Comparison of ENCODE assay signal across 8 cellular contexts in genomic region chr5:15105799-15106393, GRCh38.
DNase-seq lines count a peak whose midpoint lies in the region; ATAC-seq and TF ChIP-seq lines count a peak whose summit lies in the region.

No MANE protein-coding gene starts in this region.

- H3K4me3 ChIP-seq in SK-N-SH (ENCODE audit: low read depth in 2 of 2, low read length in 1 of 2) (no peak overlapping the region), endodermal cell (ENCODE audit: low read length) (no peak overlapping the region), aorta (ENCODE audit: low read length in 2 of 2) (no peak overlapping the region)

- no peaks in the 10 kb centered on the region for H3K79me2 ChIP-seq in SK-N-SH (ENCODE audit: insufficient read depth)

- H3K4me2 ChIP-seq in SK-N-SH = no peak overlapping the region

- POLR2A ChIA-PET in SK-N-SH (lab: Yijun Ruan, JAX) = no interaction called here

- H3K36me3 Mint-ChIP-seq in endodermal cell (ENCODE audit: low read depth) (no peaks in the 10 kb centered on the region), mesothelial cell of epicardium (no peaks in the 10 kb centered on the region)

- H3K27ac Mint-ChIP-seq in endodermal cell (no peak overlapping the region), mesothelial cell of epicardium (no peak overlapping the region)

- H3K4me3 Mint-ChIP-seq in endodermal cell (no peak overlapping the region), mesothelial cell of epicardium (no peak overlapping the region)

- H4K20me1 ChIP-seq in SK-N-SH (ENCODE audit: insufficient read depth) = no peaks in the 10 kb centered on the region

- CTCF ChIA-PET in SK-N-SH (lab: Yijun Ruan, JAX) = interaction anchor here (0.5 to 5.1 kb wide), 60 partner anchors 9 to 1350 kb away, joined by 3 to 46 read pairs (median 4); no protein-coding TSS in a partner anchor

- TF ChIP-seq RAD21 in SK-N-SH (IDR thresholded peaks at IDR 0.05; ENCODE audit: low read length) = peak; percentile 82

- H3K36me3 ChIP-seq in SK-N-SH (replicated peaks in 1 of 2; ENCODE audit: control insufficient read depth in 1 of 2, insufficient read depth in 2 of 2, low read length in 1 of 2) = no peaks in the 10 kb centered on the region
- H3K36me3 ChIP-seq in endodermal cell (ENCODE audit: control insufficient read depth, insufficient read depth, low read length) = no peaks in the 10 kb centered on the region
- H3K36me3 ChIP-seq in aorta (ENCODE audit: control insufficient read depth in 1 of 2, insufficient read depth in 2 of 2, low read length in 1 of 2) = no peaks in the 10 kb centered on the region

- H3K9me2 ChIP-seq in SK-N-SH = no peaks in the 10 kb centered on the region

- H3K9me3 ChIP-seq in SK-N-SH (no peaks in the 10 kb centered on the region), endodermal cell (ENCODE audit: control insufficient read depth, low read length) (no peaks in the 10 kb centered on the region), aorta (ENCODE audit: control insufficient read depth, low read length) (no peaks in the 10 kb centered on the region)

- WGBS in SK-N-SH (ENCODE audit: low lambda C conversion rate) = 20% methylated on average over 2 of the region's 2 CpGs
- 54 to 100% methylated on average over 1 to 2 of the region's 2 CpGs for WGBS in endodermal cell (ENCODE audit: insufficient coverage in 1 of 2, insufficient read length in 1 of 2), 2 experiments
- 56% methylated on average over 2 of the region's 2 CpGs for WGBS in aorta, 2 donors

- H2AFZ ChIP-seq in SK-N-SH (ENCODE audit: low read depth) = no peak overlapping the region

- H3K27me3 ChIP-seq in SK-N-SH (ENCODE audit: insufficient read depth) (no peaks in the 10 kb centered on the region), endodermal cell (ENCODE audit: control insufficient read depth, insufficient read depth, low read length, poor library complexity, severe bottlenecking) (no peaks in the 10 kb centered on the region), aorta (ENCODE audit: control insufficient read depth in 1 of 2, insufficient read depth in 2 of 2, low read length in 1 of 2) (no peaks in the 10 kb centered on the region)

- ATAC-seq in HG02571 (IDR thresholded peaks at IDR 0.05; ENCODE audit: unreplicated experiment) (peak; percentile 89), aorta (ENCODE audit: low FRiP score) (peak; percentile 79)

- TF ChIP-seq CTCF in GM12873 (IDR thresholded peaks at IDR 0.05; ENCODE audit: insufficient read depth, low read depth, low read length, missing control alignments) = peak; percentile 80
- TF ChIP-seq CTCF in SK-N-SH (IDR thresholded peaks at IDR 0.05) = peak; percentile 82
- peak; percentile 92 for TF ChIP-seq CTCF in endodermal cell (conservative IDR thresholded peaks at IDR 0.05)
- peak; percentile 65 for TF ChIP-seq CTCF in mesothelial cell of epicardium (IDR thresholded peaks at IDR 0.05; ENCODE audit: unreplicated experiment)

- H3F3A ChIP-seq in SK-N-SH (replicated peaks; ENCODE audit: insufficient read depth) = no peaks in the 10 kb centered on the region

- H3K9me3 Mint-ChIP-seq in endodermal cell (no peaks in the 10 kb centered on the region), mesothelial cell of epicardium (peaks cover under 1% of the 10 kb centered on the region)

- H3K4me1 Mint-ChIP-seq in endodermal cell = no peaks in the 10 kb centered on the region
- peaks cover 9% of the 10 kb centered on the region for H3K4me1 Mint-ChIP-seq in mesothelial cell of epicardium

- H3K27me3 Mint-ChIP-seq in endodermal cell (ENCODE audit: insufficient read depth) (no peaks in the 10 kb centered on the region), mesothelial cell of epicardium (ENCODE audit: low read depth) (peaks cover 5% of the 10 kb centered on the region)

- no peak for TF ChIP-seq EP300 in SK-N-SH (IDR thresholded peaks at IDR 0.05; ENCODE audit: borderline replicate concordance in 1 of 2, low read depth in 1 of 2, low read length in 1 of 2)

- no peaks in the 10 kb centered on the region for H3K4me1 ChIP-seq in SK-N-SH (ENCODE audit: control insufficient read depth in 1 of 2, insufficient read depth in 2 of 2, low read depth in 1 of 2, low read length in 1 of 2)
- H3K4me1 ChIP-seq in endodermal cell (ENCODE audit: control insufficient read depth, insufficient read depth, low read length) = no peaks in the 10 kb centered on the region
- H3K4me1 ChIP-seq in aorta (ENCODE audit: control insufficient read depth in 1 of 2, insufficient read depth in 2 of 2, low read length in 2 of 2) = no peaks in the 10 kb centered on the region

- H3K9ac ChIP-seq in SK-N-SH = no peak overlapping the region
- H3K9ac ChIP-seq in endodermal cell (ENCODE audit: extremely low read depth, low read length, poor library complexity, severe bottlenecking) = no peak overlapping the region

- intact Hi-C loops in aorta (cut with DNase I) = loop anchor here (2.0 to 10.0 kb wide), 4 partner anchors 399 to 889 kb away; partner anchors contain the start of gene FBXL7 (in 1 of the 2)

- no peak overlapping the region for H3K27ac ChIP-seq in SK-N-SH (ENCODE audit: low read depth in 2 of 2, low read length in 1 of 2)
- H3K27ac ChIP-seq in endodermal cell (ENCODE audit: low read depth, low read length) = no peak overlapping the region
- H3K27ac ChIP-seq in aorta (ENCODE audit: low read depth in 1 of 2, low read length in 2 of 2) = no peak overlapping the region

- DNase-seq in AG08395 (ENCODE audit: low spot score) = peak; percentile 76
- DNase-seq in M059J (ENCODE audit: low read depth) = peak; percentile 63
- DNase-seq in SK-N-SH = peak; percentile 67
- peak; percentile 85 for DNase-seq in endodermal cell
- DNase-seq in mesothelial cell of epicardium (ENCODE audit: low spot score in 2 of 2, unreplicated experiment in 2 of 2) = peak in 1 of 2 experiments; percentile 43
- no peak for DNase-seq in aorta

TF ChIP-seq in SK-N-SH, 30 proteins besides CTCF, POLR2A, EP300 and RAD21:
- TF ChIP-seq SMC3 (IDR thresholded peaks at IDR 0.05; ENCODE audit: low read depth, low read length) = peak; percentile 80
- TF ChIP-seq EZH2phosphoT487 (IDR thresholded peaks at IDR 0.05; ENCODE audit: borderline replicate concordance, low read depth) = no peak

Comparison
In these comparisons a context has a peak if more than half of its experiments do, and no peak if none do; other contexts are left out.
1. DNase-seq: peak in AG08395 (single experiment), M059J (single experiment), SK-N-SH (single experiment) and endodermal cell (single experiment); none in aorta (0 of 2).
2. Peak in every context shown above with its lines, with median percentiles within 50 percentile points of each other: CTCF ChIP-seq.